Comparison of ENCODE assay signal across 17 cellular contexts in genomic region chr7:35241884-35242283, GRCh38. TPM values are rescaled to one million over a fixed set of nuclear protein-coding genes. Genes with fewer than 3 reads are reported as not detected.
A peak's percentile ranks its signal among the peaks of the same experiment; 100 is the strongest.
DNase-seq lines count a peak whose midpoint lies in the region; FAIRE-seq and TF ChIP-seq lines count a peak whose summit lies in the region.
"Had no signal": no experiment of that assay in that cellular context is flagged by ENCODE, and none has a peak within 500 bp of the region (broad histone marks: within the 10 kb centered on the region; RNA-seq: fewer than 3 reads in every experiment).

No MANE protein-coding gene starts in this region.

- H3K9me3 ChIP-seq in BE2C (no peaks in the 10 kb centered on the region), keratinocyte (ENCODE audit: control insufficient read depth, low read depth, low read length) (no peaks in the 10 kb centered on the region)

- no peak overlapping the region for H3K4me2 ChIP-seq in keratinocyte (ENCODE audit: control insufficient read depth, extremely low read depth, insufficient read depth, low read depth, low read length)

- H3K4me3 Mint-ChIP-seq in endothelial cell (ENCODE audit: unreplicated experiment): no peak overlapping the region
- H3K4me3 Mint-ChIP-seq: memory B cell, neural crest cell had no signal

- no peaks in the 10 kb centered on the region for H3K9me1 ChIP-seq in keratinocyte (ENCODE audit: control insufficient read depth, extremely low read depth, insufficient read depth, low read length)

- in situ Hi-C loops in astrocyte of the spinal cord (cut with HindIII; ENCODE audit: low sequenced_read_pairs): no loop called here

- no peak overlapping the region for H2AFZ ChIP-seq in keratinocyte (ENCODE audit: control insufficient read depth, low read length)

- no peaks in the 10 kb centered on the region for H3K36me3 Mint-ChIP-seq in endothelial cell (ENCODE audit: low read depth, unreplicated experiment)
- H3K36me3 Mint-ChIP-seq: memory B cell had no signal

- H3K4me3 ChIP-seq in BE2C (ENCODE audit: low read depth, low read length) (no peak overlapping the region), astrocyte of the spinal cord (ENCODE audit: low read depth, low read length) (no peak overlapping the region), keratinocyte (ENCODE audit: control insufficient read depth in 2 of 3, extremely low read depth in 1 of 3, insufficient read depth in 2 of 3, low read depth in 1 of 3, low read length in 3 of 3) (no peak overlapping the region)

- H3K27me3 Mint-ChIP-seq in endothelial cell (ENCODE audit: unreplicated experiment): peaks cover 2% of the 10 kb centered on the region

- H3K4me1 Mint-ChIP-seq in endothelial cell (ENCODE audit: unreplicated experiment): peaks cover 3% of the 10 kb centered on the region
- H3K4me1 Mint-ChIP-seq: memory B cell, neural crest cell had no signal

- FAIRE-seq in keratinocyte (lab: Jason Lieb, UNC) (no peak), RCC 7860 (lab: Jason Lieb, UNC) (no peak)
- FAIRE-seq: TTC549 had no signal

- no peak overlapping the region for H3K9ac ChIP-seq in keratinocyte (ENCODE audit: control insufficient read depth, extremely low read depth, insufficient read depth, low read length)

- H3K27ac ChIP-seq in keratinocyte (ENCODE audit: control insufficient read depth, insufficient read depth, low read length): no peak overlapping the region

- no peaks in the 10 kb centered on the region for H3K9me3 Mint-ChIP-seq in endothelial cell (ENCODE audit: unreplicated experiment)
- H3K9me3 Mint-ChIP-seq: memory B cell, neural crest cell had no signal

- TF ChIP-seq CTCF in BE2C (IDR thresholded peaks at IDR 0.05; ENCODE audit: low read depth, low read length): peak; percentile 45
- TF ChIP-seq CTCF in astrocyte of the spinal cord (IDR thresholded peaks at IDR 0.05; ENCODE audit: low read depth, low read length): peak; percentile 23
- peak in 2 of 3 experiments; percentile 23 to 50 for TF ChIP-seq CTCF in keratinocyte (optimal IDR thresholded peaks at IDR 0.05 in 1 of 3, IDR thresholded peaks at IDR 0.05 in 1 of 3, conservative IDR thresholded peaks at IDR 0.05 in 1 of 3; ENCODE audit: extremely low read depth in 1 of 3, insufficient read depth in 2 of 3, low read length in 3 of 3)
- TF ChIP-seq CTCF in endothelial cell (IDR thresholded peaks at IDR 0.05; ENCODE audit: unreplicated experiment): no peak

- H3K4me1 ChIP-seq in BE2C: peaks cover 16% of the 10 kb centered on the region
- no peaks in the 10 kb centered on the region for H3K4me1 ChIP-seq in keratinocyte (ENCODE audit: control insufficient read depth, extremely low read depth, insufficient read depth, low read length)

- H3K27me3 ChIP-seq in BE2C: no peaks in the 10 kb centered on the region
- peaks cover 7% of the 10 kb centered on the region for H3K27me3 ChIP-seq in keratinocyte (ENCODE audit: control insufficient read depth, extremely low read depth, insufficient read depth, low read length)

- H3K27ac Mint-ChIP-seq in endothelial cell (ENCODE audit: unreplicated experiment): no peak overlapping the region
- H3K27ac Mint-ChIP-seq: memory B cell had no signal

- H3K36me3 ChIP-seq in BE2C: peaks cover 94% of the 10 kb centered on the region
- H3K36me3 ChIP-seq in keratinocyte (ENCODE audit: control insufficient read depth in 2 of 2, extremely low read depth in 1 of 2, insufficient read depth in 2 of 2, low read length in 2 of 2): no peaks in the 10 kb centered on the region

- H3K79me2 ChIP-seq in keratinocyte (ENCODE audit: control insufficient read depth, insufficient read depth, low read length): no peaks in the 10 kb centered on the region

- dilution Hi-C loops in keratinocyte (cut with MboI; ENCODE audit: extremely low pct_ligation_motif_present, low sequenced_read_pairs): no loop called here

- no peak for DNase-seq in BE2C
- peak; percentile 28 for DNase-seq in LHCN-M2 (ENCODE audit: low read depth)
- DNase-seq in astrocyte of the spinal cord (ENCODE audit: low read depth, low spot score): no peak
- no peak for DNase-seq in keratinocyte (ENCODE audit: low read depth, low spot score)
- no peak for DNase-seq in NCI-H82 (lab: John Stamatoyannopoulos, UW)
- DNase-seq in endothelial cell (ENCODE audit: low spot score): no peak
- no peak for DNase-seq in RCC 7860 (ENCODE audit: low spot score)
- DNase-seq in DMS114 treated with DMSO at 0.1 percent for 48 hours (lab: John Stamatoyannopoulos, UW; ENCODE audit: unreplicated experiment): no peak
- DNase-seq: activated CD8-positive, alpha-beta memory T cell treated with anti-CD3 and anti-CD28 coated beads for 24 hours; activated gamma-delta T cell; stimulated activated CD4-positive, alpha-beta T cell treated with anti-CD3 and anti-CD28 coated beads, Interleukin-4, amount 100 ng/mL, for 1 hour had no signal

- no peaks in the 10 kb centered on the region for H4K20me1 ChIP-seq in keratinocyte (ENCODE audit: control insufficient read depth, extremely low read depth, insufficient read depth, low read length)

RNA-seq across cellular contexts. Expression of gene TBX20, which starts 12.0 kb away (rescaled TPM):
- 8.8 TPM for polyA plus RNA-seq in BE2C (2012; ENCODE audit: insufficient read depth, insufficient read length, low read depth)
- not detected in 2 replicates for total RNA-seq in LHCN-M2 (2014; rRNA removed)
- polyA plus RNA-seq in LHCN-M2 (2012): not detected
- polyA plus RNA-seq in keratinocyte: not detected in 3 replicates
- not detected for polyA plus RNA-seq in keratinocyte (2011; ENCODE audit: low read depth)
- not detected in 2 replicates for polyA plus RNA-seq in keratinocyte (2011; cell fraction: cytosol; rRNA removed)
- polyA plus RNA-seq in keratinocyte (2011; cell fraction: nucleus; rRNA removed): not detected in 2 replicates
- not detected in 2 replicates for polyA plus RNA-seq in keratinocyte (2012; ENCODE audit: low replicate concordance)
- polyA minus RNA-seq in keratinocyte: not detected in 3 replicates
- not detected for polyA minus RNA-seq in keratinocyte (2011; cell fraction: cytosol; rRNA and poly(A)+ RNA removed)
- polyA minus RNA-seq in keratinocyte (2011; cell fraction: nucleus; rRNA and poly(A)+ RNA removed): not detected in 2 replicates
- total RNA-seq in endothelial cell (ENCODE audit: unreplicated experiment): 0.36 TPM
- total RNA-seq: HT-29, sciatic nerve had no signal
- polyA plus RNA-seq: thymus had no signal
